8 cellular contexts compared by ENCODE assay signal in genomic region chr1:229199892-229200291, GRCh38.
DNase-seq lines count a peak whose midpoint lies in the region; ATAC-seq, FAIRE-seq and TF ChIP-seq lines count a peak whose summit lies in the region.

No MANE protein-coding gene starts in this region.

- no peak overlapping the region for H3K4me3 ChIP-seq in mucosa of descending colon
- no peak overlapping the region for H3K4me3 ChIP-seq in Karpas-422 (ENCODE audit: low read length)

- no peaks in the 10 kb centered on the region for H3K79me2 ChIP-seq in Karpas-422 (ENCODE audit: low read length)

- intact Hi-C loops in mucosa of descending colon (cut with DNase I, micrococcal nuclease): no loop called here

- no peaks in the 10 kb centered on the region for H3K36me3 Mint-ChIP-seq in T-helper 17 cell (ENCODE audit: low read depth)

- H3K27me3 Mint-ChIP-seq in T-helper 17 cell: no peaks in the 10 kb centered on the region

- H3K27ac Mint-ChIP-seq in T-helper 17 cell: peak overlapping the region; percentile 63

- no peak overlapping the region for H3K27ac ChIP-seq in Karpas-422 (ENCODE audit: low read length)

- peaks cover 15% of the 10 kb centered on the region for H3K4me1 Mint-ChIP-seq in T-helper 17 cell

- ATAC-seq in HG02798 (IDR thresholded peaks at IDR 0.05; ENCODE audit: poor library complexity, unreplicated experiment): peak; percentile 77
- ATAC-seq in T-helper 17 cell: peak; percentile 71
- peak; percentile 91 for ATAC-seq in mucosa of descending colon

- H3K36me3 ChIP-seq in mucosa of descending colon (ENCODE audit: low read depth): no peaks in the 10 kb centered on the region
- no peaks in the 10 kb centered on the region for H3K36me3 ChIP-seq in Karpas-422 (ENCODE audit: insufficient read depth, low read length)

- H3K9me2 ChIP-seq in Karpas-422 (replicated peaks; ENCODE audit: insufficient read depth, low read length): no peaks in the 10 kb centered on the region

- no peak for TF ChIP-seq POLR2A in GM12891 (IDR thresholded peaks at IDR 0.05; ENCODE audit: low read depth, low read length)

- FAIRE-seq in GM12891 (lab: Jason Lieb, UNC): peak; percentile 89

- peak overlapping the region; percentile 67 for H3K4me3 Mint-ChIP-seq in T-helper 17 cell

- H3K4me1 ChIP-seq in mucosa of descending colon (ENCODE audit: low read depth): peaks cover 9% of the 10 kb centered on the region
- H3K4me1 ChIP-seq in Karpas-422 (ENCODE audit: low read length): peaks cover 5% of the 10 kb centered on the region; the same call in 1 of the 2 replicates

- H3K9me3 ChIP-seq in T-helper 17 cell (ENCODE audit: control insufficient read depth, low read length, poor library complexity, severe bottlenecking) (no peaks in the 10 kb centered on the region), mucosa of descending colon (no peaks in the 10 kb centered on the region), Karpas-422 (ENCODE audit: low read length) (no peaks in the 10 kb centered on the region)

- H3K4me2 ChIP-seq in Karpas-422 (ENCODE audit: low read depth, low read length, poor library complexity, severe bottlenecking): no peak overlapping the region

- no peaks in the 10 kb centered on the region for H4K20me1 ChIP-seq in Karpas-422 (ENCODE audit: insufficient read depth, low read depth, low read length)

- no peak overlapping the region for H2AFZ ChIP-seq in Karpas-422 (ENCODE audit: low read length)

- no peak for TF ChIP-seq CTCF in mucosa of descending colon (IDR thresholded peaks at IDR 0.05)

- H3K9ac ChIP-seq in Karpas-422 (ENCODE audit: low read length): no peak overlapping the region

- H3K27me3 ChIP-seq in Karpas-422 (ENCODE audit: low read length): no peaks in the 10 kb centered on the region

- DNase-seq in GM12891 (ENCODE audit: insufficient read length, low spot score) (peak; percentile 32), T-helper 17 cell (no peak), mucosa of descending colon (peak; percentile 58 to 68 (median 66)), HPDE6-E6E7 (ENCODE audit: extremely low spot score) (no peak), Karpas-422 (no peak), cerebellum (ENCODE audit: low spot score) (no peak)
- no peak for DNase-seq in central memory CD4-positive, alpha-beta T cell

TF ChIP-seq in GM12891, 5 proteins besides CTCF, POLR2A, EP300 and RAD21:
- TF ChIP-seq TAF1 (IDR thresholded peaks at IDR 0.05; ENCODE audit: low read depth, low read length): no peak
- TF ChIP-seq POU2F2 (IDR thresholded peaks at IDR 0.05; ENCODE audit: low read depth, low read length): no peak
- TF ChIP-seq PAX5 (IDR thresholded peaks at IDR 0.05; ENCODE audit: insufficient read depth, low read length, severe bottlenecking): no peak
- no peak for TF ChIP-seq POLR2AphosphoS5 (IDR thresholded peaks at IDR 0.05; ENCODE audit: low read depth, low read length)
- TF ChIP-seq SPI1 (IDR thresholded peaks at IDR 0.05; ENCODE audit: low read depth, low read length): no peak
TF ChIP-seq in GM12891: peak in this region for 0.

Comparison
In these comparisons a context has a peak if more than half of its experiments do, and no peak if none do; other contexts are left out.
1. DNase-seq: peak in GM12891 (single experiment) and mucosa of descending colon (3 of 3); none in T-helper 17 cell (0 of 3), central memory CD4-positive, alpha-beta T cell (single experiment), HPDE6-E6E7 (single experiment), Karpas-422 (single experiment) and cerebellum (single experiment).
2. Peak in every context shown above with its lines, with median percentiles within 50 percentile points of each other: ATAC-seq.